ENCODE assay signal across 2 cellular contexts in the genomic region with DNA sequence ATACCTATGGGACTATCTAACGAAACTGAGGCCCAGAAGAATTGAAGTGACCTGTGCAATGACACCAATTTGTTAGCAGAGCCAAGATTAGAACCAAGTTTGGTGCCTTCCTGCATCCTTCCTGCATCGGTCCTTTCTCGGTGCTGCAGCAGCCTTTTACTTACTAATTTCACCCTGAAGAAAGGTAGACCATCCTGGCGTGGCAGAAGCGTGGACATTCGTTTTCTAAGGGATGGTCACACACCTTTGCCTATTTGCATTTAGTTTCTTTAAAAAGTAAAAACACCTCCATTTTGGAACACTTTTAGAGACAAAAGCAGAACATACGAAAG.
TF ChIP-seq lines count a peak whose summit lies in the region.

No MANE protein-coding gene starts in this region.

TF ChIP-seq in H1, 55 proteins besides CTCF, POLR2A, EP300 and RAD21:
- TF ChIP-seq, protein P1, sequence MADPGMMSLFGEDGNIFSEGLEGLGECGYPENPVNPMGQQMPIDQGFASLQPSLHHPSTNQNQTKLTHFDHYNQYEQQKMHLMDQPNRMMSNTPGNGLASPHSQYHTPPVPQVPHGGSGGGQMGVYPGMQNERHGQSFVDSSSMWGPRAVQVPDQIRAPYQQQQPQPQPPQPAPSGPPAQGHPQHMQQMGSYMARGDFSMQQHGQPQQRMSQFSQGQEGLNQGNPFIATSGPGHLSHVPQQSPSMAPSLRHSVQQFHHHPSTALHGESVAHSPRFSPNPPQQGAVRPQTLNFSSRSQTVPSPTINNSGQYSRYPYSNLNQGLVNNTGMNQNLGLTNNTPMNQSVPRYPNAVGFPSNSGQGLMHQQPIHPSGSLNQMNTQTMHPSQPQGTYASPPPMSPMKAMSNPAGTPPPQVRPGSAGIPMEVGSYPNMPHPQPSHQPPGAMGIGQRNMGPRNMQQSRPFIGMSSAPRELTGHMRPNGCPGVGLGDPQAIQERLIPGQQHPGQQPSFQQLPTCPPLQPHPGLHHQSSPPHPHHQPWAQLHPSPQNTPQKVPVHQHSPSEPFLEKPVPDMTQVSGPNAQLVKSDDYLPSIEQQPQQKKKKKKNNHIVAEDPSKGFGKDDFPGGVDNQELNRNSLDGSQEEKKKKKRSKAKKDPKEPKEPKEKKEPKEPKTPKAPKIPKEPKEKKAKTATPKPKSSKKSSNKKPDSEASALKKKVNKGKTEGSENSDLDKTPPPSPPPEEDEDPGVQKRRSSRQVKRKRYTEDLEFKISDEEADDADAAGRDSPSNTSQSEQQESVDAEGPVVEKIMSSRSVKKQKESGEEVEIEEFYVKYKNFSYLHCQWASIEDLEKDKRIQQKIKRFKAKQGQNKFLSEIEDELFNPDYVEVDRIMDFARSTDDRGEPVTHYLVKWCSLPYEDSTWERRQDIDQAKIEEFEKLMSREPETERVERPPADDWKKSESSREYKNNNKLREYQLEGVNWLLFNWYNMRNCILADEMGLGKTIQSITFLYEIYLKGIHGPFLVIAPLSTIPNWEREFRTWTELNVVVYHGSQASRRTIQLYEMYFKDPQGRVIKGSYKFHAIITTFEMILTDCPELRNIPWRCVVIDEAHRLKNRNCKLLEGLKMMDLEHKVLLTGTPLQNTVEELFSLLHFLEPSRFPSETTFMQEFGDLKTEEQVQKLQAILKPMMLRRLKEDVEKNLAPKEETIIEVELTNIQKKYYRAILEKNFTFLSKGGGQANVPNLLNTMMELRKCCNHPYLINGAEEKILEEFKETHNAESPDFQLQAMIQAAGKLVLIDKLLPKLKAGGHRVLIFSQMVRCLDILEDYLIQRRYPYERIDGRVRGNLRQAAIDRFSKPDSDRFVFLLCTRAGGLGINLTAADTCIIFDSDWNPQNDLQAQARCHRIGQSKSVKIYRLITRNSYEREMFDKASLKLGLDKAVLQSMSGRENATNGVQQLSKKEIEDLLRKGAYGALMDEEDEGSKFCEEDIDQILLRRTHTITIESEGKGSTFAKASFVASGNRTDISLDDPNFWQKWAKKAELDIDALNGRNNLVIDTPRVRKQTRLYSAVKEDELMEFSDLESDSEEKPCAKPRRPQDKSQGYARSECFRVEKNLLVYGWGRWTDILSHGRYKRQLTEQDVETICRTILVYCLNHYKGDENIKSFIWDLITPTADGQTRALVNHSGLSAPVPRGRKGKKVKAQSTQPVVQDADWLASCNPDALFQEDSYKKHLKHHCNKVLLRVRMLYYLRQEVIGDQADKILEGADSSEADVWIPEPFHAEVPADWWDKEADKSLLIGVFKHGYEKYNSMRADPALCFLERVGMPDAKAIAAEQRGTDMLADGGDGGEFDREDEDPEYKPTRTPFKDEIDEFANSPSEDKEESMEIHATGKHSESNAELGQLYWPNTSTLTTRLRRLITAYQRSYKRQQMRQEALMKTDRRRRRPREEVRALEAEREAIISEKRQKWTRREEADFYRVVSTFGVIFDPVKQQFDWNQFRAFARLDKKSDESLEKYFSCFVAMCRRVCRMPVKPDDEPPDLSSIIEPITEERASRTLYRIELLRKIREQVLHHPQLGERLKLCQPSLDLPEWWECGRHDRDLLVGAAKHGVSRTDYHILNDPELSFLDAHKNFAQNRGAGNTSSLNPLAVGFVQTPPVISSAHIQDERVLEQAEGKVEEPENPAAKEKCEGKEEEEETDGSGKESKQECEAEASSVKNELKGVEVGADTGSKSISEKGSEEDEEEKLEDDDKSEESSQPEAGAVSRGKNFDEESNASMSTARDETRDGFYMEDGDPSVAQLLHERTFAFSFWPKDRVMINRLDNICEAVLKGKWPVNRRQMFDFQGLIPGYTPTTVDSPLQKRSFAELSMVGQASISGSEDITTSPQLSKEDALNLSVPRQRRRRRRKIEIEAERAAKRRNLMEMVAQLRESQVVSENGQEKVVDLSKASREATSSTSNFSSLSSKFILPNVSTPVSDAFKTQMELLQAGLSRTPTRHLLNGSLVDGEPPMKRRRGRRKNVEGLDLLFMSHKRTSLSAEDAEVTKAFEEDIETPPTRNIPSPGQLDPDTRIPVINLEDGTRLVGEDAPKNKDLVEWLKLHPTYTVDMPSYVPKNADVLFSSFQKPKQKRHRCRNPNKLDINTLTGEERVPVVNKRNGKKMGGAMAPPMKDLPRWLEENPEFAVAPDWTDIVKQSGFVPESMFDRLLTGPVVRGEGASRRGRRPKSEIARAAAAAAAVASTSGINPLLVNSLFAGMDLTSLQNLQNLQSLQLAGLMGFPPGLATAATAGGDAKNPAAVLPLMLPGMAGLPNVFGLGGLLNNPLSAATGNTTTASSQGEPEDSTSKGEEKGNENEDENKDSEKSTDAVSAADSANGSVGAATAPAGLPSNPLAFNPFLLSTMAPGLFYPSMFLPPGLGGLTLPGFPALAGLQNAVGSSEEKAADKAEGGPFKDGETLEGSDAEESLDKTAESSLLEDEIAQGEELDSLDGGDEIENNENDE (IDR thresholded peaks at IDR 0.05; ENCODE audit: insufficient replicate concordance, low read length) = no peak
- TF ChIP-seq KDM1A (IDR thresholded peaks at IDR 0.05; ENCODE audit: borderline replicate concordance, low read length) = no peak
- TF ChIP-seq NRF1 (IDR thresholded peaks at IDR 0.05; ENCODE audit: low read depth, low read length) = no peak
- no peak for TF ChIP-seq SP1 (IDR thresholded peaks at IDR 0.05; ENCODE audit: low read depth, low read length)
- no peak for TF ChIP-seq FOSL1 (IDR thresholded peaks at IDR 0.05; ENCODE audit: insufficient read depth, low read depth, low read length)
- TF ChIP-seq RBBP5 (IDR thresholded peaks at IDR 0.05; ENCODE audit: borderline replicate concordance, low read depth, low read length) = no peak
- TF ChIP-seq ASH2L (IDR thresholded peaks at IDR 0.05; ENCODE audit: low read length) = no peak
- TF ChIP-seq TBP (IDR thresholded peaks at IDR 0.05; ENCODE audit: low read depth, low read length) = no peak
- TF ChIP-seq, protein P2, sequence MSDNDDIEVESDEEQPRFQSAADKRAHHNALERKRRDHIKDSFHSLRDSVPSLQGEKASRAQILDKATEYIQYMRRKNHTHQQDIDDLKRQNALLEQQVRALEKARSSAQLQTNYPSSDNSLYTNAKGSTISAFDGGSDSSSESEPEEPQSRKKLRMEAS (IDR thresholded peaks at IDR 0.05) = no peak
- no peak for TF ChIP-seq TEAD4 (IDR thresholded peaks at IDR 0.05; ENCODE audit: low read depth, low read length)
- TF ChIP-seq CTBP2 (IDR thresholded peaks at IDR 0.05; ENCODE audit: borderline replicate concordance, insufficient read depth, insufficient read length, low read length) = no peak
- no peak for TF ChIP-seq CBX8 (IDR thresholded peaks at IDR 0.05; ENCODE audit: borderline replicate concordance, low read depth, low read length)
- no peak for TF ChIP-seq ZNF274 (IDR thresholded peaks at IDR 0.05; ENCODE audit: borderline replicate concordance, extremely low read depth, low read length)
- no peak for TF ChIP-seq POU5F1 (IDR thresholded peaks at IDR 0.05; ENCODE audit: low read depth, low read length)
- TF ChIP-seq RFX5 (IDR thresholded peaks at IDR 0.05; ENCODE audit: borderline replicate concordance, low read depth, low read length) = no peak
- TF ChIP-seq SP2 (IDR thresholded peaks at IDR 0.05; ENCODE audit: low read length) = no peak
- TF ChIP-seq RNF2 (IDR thresholded peaks at IDR 0.05; ENCODE audit: borderline replicate concordance, low read depth, low read length, missing control alignments, poor library complexity, severe bottlenecking) = no peak
- TF ChIP-seq KDM4A (IDR thresholded peaks at IDR 0.05; ENCODE audit: low read depth, low read length, severe bottlenecking) = no peak

TF ChIP-seq in neural cell, 6 proteins besides CTCF, POLR2A, EP300 and RAD21:
- no peak for TF ChIP-seq EZH2 (IDR thresholded peaks at IDR 0.05; ENCODE audit: borderline replicate concordance, insufficient read depth, low read length, poor library complexity, severe bottlenecking)
- TF ChIP-seq TAF1 (IDR thresholded peaks at IDR 0.05; ENCODE audit: low read depth) = no peak
- no peak for TF ChIP-seq POLR2AphosphoS5 (IDR thresholded peaks at IDR 0.05)
- TF ChIP-seq MXI1 (conservative IDR thresholded peaks at IDR 0.05; ENCODE audit: poor library complexity, severe bottlenecking) = no peak
- TF ChIP-seq, protein P3, sequence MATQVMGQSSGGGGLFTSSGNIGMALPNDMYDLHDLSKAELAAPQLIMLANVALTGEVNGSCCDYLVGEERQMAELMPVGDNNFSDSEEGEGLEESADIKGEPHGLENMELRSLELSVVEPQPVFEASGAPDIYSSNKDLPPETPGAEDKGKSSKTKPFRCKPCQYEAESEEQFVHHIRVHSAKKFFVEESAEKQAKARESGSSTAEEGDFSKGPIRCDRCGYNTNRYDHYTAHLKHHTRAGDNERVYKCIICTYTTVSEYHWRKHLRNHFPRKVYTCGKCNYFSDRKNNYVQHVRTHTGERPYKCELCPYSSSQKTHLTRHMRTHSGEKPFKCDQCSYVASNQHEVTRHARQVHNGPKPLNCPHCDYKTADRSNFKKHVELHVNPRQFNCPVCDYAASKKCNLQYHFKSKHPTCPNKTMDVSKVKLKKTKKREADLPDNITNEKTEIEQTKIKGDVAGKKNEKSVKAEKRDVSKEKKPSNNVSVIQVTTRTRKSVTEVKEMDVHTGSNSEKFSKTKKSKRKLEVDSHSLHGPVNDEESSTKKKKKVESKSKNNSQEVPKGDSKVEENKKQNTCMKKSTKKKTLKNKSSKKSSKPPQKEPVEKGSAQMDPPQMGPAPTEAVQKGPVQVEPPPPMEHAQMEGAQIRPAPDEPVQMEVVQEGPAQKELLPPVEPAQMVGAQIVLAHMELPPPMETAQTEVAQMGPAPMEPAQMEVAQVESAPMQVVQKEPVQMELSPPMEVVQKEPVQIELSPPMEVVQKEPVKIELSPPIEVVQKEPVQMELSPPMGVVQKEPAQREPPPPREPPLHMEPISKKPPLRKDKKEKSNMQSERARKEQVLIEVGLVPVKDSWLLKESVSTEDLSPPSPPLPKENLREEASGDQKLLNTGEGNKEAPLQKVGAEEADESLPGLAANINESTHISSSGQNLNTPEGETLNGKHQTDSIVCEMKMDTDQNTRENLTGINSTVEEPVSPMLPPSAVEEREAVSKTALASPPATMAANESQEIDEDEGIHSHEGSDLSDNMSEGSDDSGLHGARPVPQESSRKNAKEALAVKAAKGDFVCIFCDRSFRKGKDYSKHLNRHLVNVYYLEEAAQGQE (IDR thresholded peaks at IDR 0.05; ENCODE audit: borderline replicate concordance) = no peak
- TF ChIP-seq SMC3 (conservative IDR thresholded peaks at IDR 0.05; ENCODE audit: poor library complexity) = no peak
